ENCODE assay signal across 23 cellular contexts in genomic region chr14:91344107-91344506, GRCh38.
A peak's percentile ranks its signal among the peaks of the same experiment; 100 is the strongest.
DNase-seq lines count a peak whose midpoint lies in the region; ATAC-seq and TF ChIP-seq lines count a peak whose summit lies in the region.
"Had no signal": no experiment of that assay in that cellular context is flagged by ENCODE, and none has a peak within 500 bp of the region (broad histone marks: within the 10 kb centered on the region; RNA-seq: fewer than 3 reads in every experiment).

No MANE protein-coding gene starts in this region.

- intact Hi-C loops in activated CD8-positive, alpha-beta T cell treated with anti-CD3 and anti-CD28 coated beads for 36 hours (cut with micrococcal nuclease): no loop called here

- no peaks in the 10 kb centered on the region for H3K9me3 ChIP-seq in Karpas-422 (ENCODE audit: low read length)
- H3K9me3 ChIP-seq: pancreas, suprapubic skin, uterus had no signal

- TF ChIP-seq CTCF in activated CD8-positive, alpha-beta T cell treated with anti-CD3 and anti-CD28 coated beads for 36 hours (IDR thresholded peaks at IDR 0.05): no peak

- H3K4me1 Mint-ChIP-seq in activated CD8-positive, alpha-beta T cell treated with anti-CD3 and anti-CD28 coated beads for 36 hours (ENCODE audit: low read depth): peaks cover 37% of the 10 kb centered on the region
- H3K4me1 Mint-ChIP-seq in activated CD8-positive, alpha-beta T cell treated with anti-CD3 and anti-CD28 coated beads, Interleukin-2, amount 10 ng/mL, durations not matched to agents 7 days and 5 days (ENCODE audit: low read depth): peaks cover 36% of the 10 kb centered on the region
- peaks cover 30% of the 10 kb centered on the region for H3K4me1 Mint-ChIP-seq in activated T-helper 17 cell treated with anti-CD3 and anti-CD28 coated beads, Interleukin-2, amount 50 U/mL, for 72 hours
- peaks cover 66% of the 10 kb centered on the region for H3K4me1 Mint-ChIP-seq in stimulated activated memory B cell treated with anti-CD40 and anti-IgM and Interleukin-4, amounts not matched to agents 10 μg/mL and 1 μg/mL and 100 μg/mL, for 72 hours

- DNase-seq in activated CD8-positive, alpha-beta T cell treated with anti-CD3 and anti-CD28 coated beads for 36 hours: no peak
- no peak for DNase-seq in activated CD8-positive, alpha-beta T cell treated with anti-CD3 and anti-CD28 coated beads, Interleukin-2, amount 10 ng/mL, durations not matched to agents 7 days and 5 days
- DNase-seq in Karpas-422 (peak; percentile 54), kidney tubule cell (ENCODE audit: low spot score) (no peak), NCI-H146 (lab: John Stamatoyannopoulos, UW) (no peak)
- DNase-seq: ACHN; activated CD4-positive, alpha-beta memory T cell treated with anti-CD3 and anti-CD28 coated beads for 36 hours; activated T-cell treated with anti-CD3 and anti-CD28 coated beads, Interleukin-2, amount 50 U/mL, for 1 hour; DND-41; H7; NCI-H1092; NCI-H2081 treated with DMSO at 0.1 percent for 48 hours; NCI-H510A treated with DMSO at 0.1 percent for 48 hours; pancreas; right cardiac atrium; uterus had no signal

- no peak overlapping the region for H3K4me3 ChIP-seq in Karpas-422 (ENCODE audit: low read length)
- H3K4me3 ChIP-seq: pancreas, suprapubic skin, uterus had no signal

- H4K20me1 ChIP-seq in Karpas-422 (ENCODE audit: insufficient read depth, low read depth, low read length): no peaks in the 10 kb centered on the region; the same call in 1 of the 2 replicates

- H3K4me3 Mint-ChIP-seq in activated CD8-positive, alpha-beta T cell treated with anti-CD3 and anti-CD28 coated beads for 36 hours: no peak overlapping the region
- H3K4me3 Mint-ChIP-seq in activated CD8-positive, alpha-beta T cell treated with anti-CD3 and anti-CD28 coated beads, Interleukin-2, amount 10 ng/mL, durations not matched to agents 7 days and 5 days: no peak overlapping the region
- H3K4me3 Mint-ChIP-seq in activated T-helper 17 cell treated with anti-CD3 and anti-CD28 coated beads, Interleukin-2, amount 50 U/mL, for 72 hours: no peak overlapping the region
- no peak overlapping the region for H3K4me3 Mint-ChIP-seq in stimulated activated memory B cell treated with anti-CD40 and anti-IgM and Interleukin-4, amounts not matched to agents 10 μg/mL and 1 μg/mL and 100 μg/mL, for 72 hours
- H3K4me3 Mint-ChIP-seq: activated CD4-positive, alpha-beta memory T cell treated with anti-CD3 and anti-CD28 coated beads for 36 hours; brain; nephron had no signal

- peak overlapping the region; percentile 64 for H3K27ac Mint-ChIP-seq in activated CD8-positive, alpha-beta T cell treated with anti-CD3 and anti-CD28 coated beads for 36 hours
- no peak overlapping the region for H3K27ac Mint-ChIP-seq in activated CD8-positive, alpha-beta T cell treated with anti-CD3 and anti-CD28 coated beads, Interleukin-2, amount 10 ng/mL, durations not matched to agents 7 days and 5 days
- peak overlapping the region; percentile 7 for H3K27ac Mint-ChIP-seq in activated T-helper 17 cell treated with anti-CD3 and anti-CD28 coated beads, Interleukin-2, amount 50 U/mL, for 72 hours
- H3K27ac Mint-ChIP-seq in stimulated activated memory B cell treated with anti-CD40 and anti-IgM and Interleukin-4, amounts not matched to agents 10 μg/mL and 1 μg/mL and 100 μg/mL, for 72 hours: peak overlapping the region; percentile 77
- H3K27ac Mint-ChIP-seq: brain, nephron had no signal

- no peak for ATAC-seq in activated CD8-positive, alpha-beta T cell treated with anti-CD3 and anti-CD28 coated beads for 36 hours
- no peak for ATAC-seq in activated CD8-positive, alpha-beta T cell treated with anti-CD3 and anti-CD28 coated beads, Interleukin-2, amount 10 ng/mL, durations not matched to agents 7 days and 5 days
- ATAC-seq in activated T-helper 17 cell treated with anti-CD3 and anti-CD28 coated beads, Interleukin-2, amount 50 U/mL, for 72 hours (replicated peaks): no peak
- ATAC-seq in stimulated activated memory B cell treated with anti-CD40 and anti-IgM and Interleukin-4, amounts not matched to agents 10 μg/mL and 1 μg/mL and 100 μg/mL, for 72 hours: no peak
- ATAC-seq in HG02623 (IDR thresholded peaks at IDR 0.05; ENCODE audit: unreplicated experiment): no peak
- ATAC-seq: pancreas, right cardiac atrium had no signal

- H3K9ac ChIP-seq in Karpas-422 (ENCODE audit: low read length): no peak overlapping the region
- H3K9ac ChIP-seq: KMS-11 had no signal

- H3K4me2 ChIP-seq in Karpas-422 (ENCODE audit: low read depth, low read length, poor library complexity, severe bottlenecking): no peak overlapping the region
- H3K4me2 ChIP-seq: KMS-11 had no signal

- POLR2A ChIA-PET in activated CD8-positive, alpha-beta T cell treated with anti-CD3 and anti-CD28 coated beads for 36 hours (lab: Charles Lee): no interaction called here
- POLR2A ChIA-PET in activated CD8-positive, alpha-beta T cell treated with anti-CD3 and anti-CD28 coated beads, Interleukin-2, amount 10 ng/mL, durations not matched to agents 7 days and 5 days (lab: Charles Lee): no interaction called here

- peaks cover 70% of the 10 kb centered on the region for H3K4me1 ChIP-seq in Karpas-422 (ENCODE audit: low read length)
- H3K4me1 ChIP-seq: pancreas, suprapubic skin, uterus had no signal

- no peaks in the 10 kb centered on the region for H3K9me3 Mint-ChIP-seq in activated CD8-positive, alpha-beta T cell treated with anti-CD3 and anti-CD28 coated beads for 36 hours
- H3K9me3 Mint-ChIP-seq in activated CD8-positive, alpha-beta T cell treated with anti-CD3 and anti-CD28 coated beads, Interleukin-2, amount 10 ng/mL, durations not matched to agents 7 days and 5 days (ENCODE audit: insufficient read depth): no peaks in the 10 kb centered on the region
- H3K9me3 Mint-ChIP-seq in activated T-helper 17 cell treated with anti-CD3 and anti-CD28 coated beads, Interleukin-2, amount 50 U/mL, for 72 hours: no peaks in the 10 kb centered on the region
- no peaks in the 10 kb centered on the region for H3K9me3 Mint-ChIP-seq in stimulated activated memory B cell treated with anti-CD40 and anti-IgM and Interleukin-4, amounts not matched to agents 10 μg/mL and 1 μg/mL and 100 μg/mL, for 72 hours
- H3K9me3 Mint-ChIP-seq: activated CD4-positive, alpha-beta memory T cell treated with anti-CD3 and anti-CD28 coated beads for 36 hours; nephron had no signal

- H3K79me2 ChIP-seq in Karpas-422 (ENCODE audit: low read length): peaks cover 30% of the 10 kb centered on the region

- CTCF ChIA-PET in activated CD8-positive, alpha-beta T cell treated with anti-CD3 and anti-CD28 coated beads for 36 hours (lab: Charles Lee): interaction anchor here (1.2 kb wide), 1 partner anchor 27 kb away, joined by 3 read pairs; no protein-coding TSS in a partner anchor
- CTCF ChIA-PET in activated CD8-positive, alpha-beta T cell treated with anti-CD3 and anti-CD28 coated beads, Interleukin-2, amount 10 ng/mL, durations not matched to agents 7 days and 5 days (lab: Charles Lee): interaction anchor here (1.7 kb wide), 1 partner anchor 21 kb away, joined by 5 read pairs; no protein-coding TSS in a partner anchor

- H2AFZ ChIP-seq in Karpas-422 (ENCODE audit: low read length): no peak overlapping the region

- no peaks in the 10 kb centered on the region for H3K27me3 ChIP-seq in Karpas-422 (ENCODE audit: low read length)
- H3K27me3 ChIP-seq: pancreas, suprapubic skin, uterus had no signal

- peaks cover 26% of the 10 kb centered on the region for H3K36me3 Mint-ChIP-seq in activated CD8-positive, alpha-beta T cell treated with anti-CD3 and anti-CD28 coated beads for 36 hours (ENCODE audit: low read depth)
- H3K36me3 Mint-ChIP-seq in activated CD8-positive, alpha-beta T cell treated with anti-CD3 and anti-CD28 coated beads, Interleukin-2, amount 10 ng/mL, durations not matched to agents 7 days and 5 days (ENCODE audit: low read depth): peaks cover 49% of the 10 kb centered on the region
- H3K36me3 Mint-ChIP-seq in activated T-helper 17 cell treated with anti-CD3 and anti-CD28 coated beads, Interleukin-2, amount 50 U/mL, for 72 hours (ENCODE audit: low read depth): peaks cover 75% of the 10 kb centered on the region
- peaks cover 43% of the 10 kb centered on the region for H3K36me3 Mint-ChIP-seq in stimulated activated memory B cell treated with anti-CD40 and anti-IgM and Interleukin-4, amounts not matched to agents 10 μg/mL and 1 μg/mL and 100 μg/mL, for 72 hours

- peak overlapping the region; percentile 21 for H3K27ac ChIP-seq in Karpas-422 (ENCODE audit: low read length)
- H3K27ac ChIP-seq: KMS-11, pancreas, suprapubic skin, uterus had no signal

- H3K36me3 ChIP-seq in Karpas-422 (ENCODE audit: insufficient read depth, low read length): no peaks in the 10 kb centered on the region
- H3K36me3 ChIP-seq: pancreas, uterus had no signal

- H3K27me3 Mint-ChIP-seq in activated CD8-positive, alpha-beta T cell treated with anti-CD3 and anti-CD28 coated beads for 36 hours: no peaks in the 10 kb centered on the region
- no peaks in the 10 kb centered on the region for H3K27me3 Mint-ChIP-seq in activated CD8-positive, alpha-beta T cell treated with anti-CD3 and anti-CD28 coated beads, Interleukin-2, amount 10 ng/mL, durations not matched to agents 7 days and 5 days (ENCODE audit: low read depth)
- no peaks in the 10 kb centered on the region for H3K27me3 Mint-ChIP-seq in activated T-helper 17 cell treated with anti-CD3 and anti-CD28 coated beads, Interleukin-2, amount 50 U/mL, for 72 hours
- no peaks in the 10 kb centered on the region for H3K27me3 Mint-ChIP-seq in stimulated activated memory B cell treated with anti-CD40 and anti-IgM and Interleukin-4, amounts not matched to agents 10 μg/mL and 1 μg/mL and 100 μg/mL, for 72 hours
- H3K27me3 Mint-ChIP-seq: activated CD4-positive, alpha-beta memory T cell treated with anti-CD3 and anti-CD28 coated beads for 36 hours; brain had no signal

- no peaks in the 10 kb centered on the region for H3K9me2 ChIP-seq in Karpas-422 (replicated peaks; ENCODE audit: insufficient read depth, low read length)
